ENCODE assay signal across 1 cellular context in genomic region chr7:74356589-74357315, GRCh38.
TF ChIP-seq lines count a peak whose summit lies in the region.

No MANE protein-coding gene starts in this region.

TF ChIP-seq in K562, 482 proteins besides CTCF, POLR2A, EP300 and RAD21:
- TF ChIP-seq ZNF79 (CRISPR knock-in tag; IDR thresholded peaks at IDR 0.05; ENCODE audit: low read depth): no peak
- TF ChIP-seq ZNF507 (tag; conservative IDR thresholded peaks at IDR 0.05): peak; percentile 100
- no peak for TF ChIP-seq KLF10 (CRISPR knock-in tag; IDR thresholded peaks at IDR 0.05)
- peak; percentile 37 for TF ChIP-seq RBM25 (IDR thresholded peaks at IDR 0.05; ENCODE audit: low read depth, low read length, severe bottlenecking)
- no peak for TF ChIP-seq ZNF282 (CRISPR knock-in tag; IDR thresholded peaks at IDR 0.05)
- TF ChIP-seq PML (IDR thresholded peaks at IDR 0.05; ENCODE audit: low read length): no peak
- TF ChIP-seq ZNF354B (CRISPR knock-in tag; IDR thresholded peaks at IDR 0.05): peak; percentile 95
- no peak for TF ChIP-seq ZNF395 (CRISPR knock-in tag; IDR thresholded peaks at IDR 0.05)
- TF ChIP-seq HLTF (IDR thresholded peaks at IDR 0.05): no peak
- no peak for TF ChIP-seq HOXB6 (CRISPR knock-in tag; IDR thresholded peaks at IDR 0.05; ENCODE audit: borderline replicate concordance)
- TF ChIP-seq ATF7 (IDR thresholded peaks at IDR 0.05): no peak
- TF ChIP-seq NFXL1 (CRISPR knock-in tag; IDR thresholded peaks at IDR 0.05): no peak
- TF ChIP-seq CBX3 (IDR thresholded peaks at IDR 0.05; ENCODE audit: borderline replicate concordance in 1 of 2, low read length in 2 of 2): 0 out of 3 replicates have a peak, but pooled peaks of 1 of the 2 experiments have one; percentile 41
- no peak for TF ChIP-seq ZNF174 (CRISPR knock-in tag; IDR thresholded peaks at IDR 0.05)
- TF ChIP-seq SMARCB1 (IDR thresholded peaks at IDR 0.05; ENCODE audit: insufficient read length, low read depth): no peak
- 0 out of 2 replicates have a peak, but pooled peaks have one; percentile 20 for TF ChIP-seq TRIM28 (IDR thresholded peaks at IDR 0.05)
